ENCODE assay signal across 8 cellular contexts in the genomic region with DNA sequence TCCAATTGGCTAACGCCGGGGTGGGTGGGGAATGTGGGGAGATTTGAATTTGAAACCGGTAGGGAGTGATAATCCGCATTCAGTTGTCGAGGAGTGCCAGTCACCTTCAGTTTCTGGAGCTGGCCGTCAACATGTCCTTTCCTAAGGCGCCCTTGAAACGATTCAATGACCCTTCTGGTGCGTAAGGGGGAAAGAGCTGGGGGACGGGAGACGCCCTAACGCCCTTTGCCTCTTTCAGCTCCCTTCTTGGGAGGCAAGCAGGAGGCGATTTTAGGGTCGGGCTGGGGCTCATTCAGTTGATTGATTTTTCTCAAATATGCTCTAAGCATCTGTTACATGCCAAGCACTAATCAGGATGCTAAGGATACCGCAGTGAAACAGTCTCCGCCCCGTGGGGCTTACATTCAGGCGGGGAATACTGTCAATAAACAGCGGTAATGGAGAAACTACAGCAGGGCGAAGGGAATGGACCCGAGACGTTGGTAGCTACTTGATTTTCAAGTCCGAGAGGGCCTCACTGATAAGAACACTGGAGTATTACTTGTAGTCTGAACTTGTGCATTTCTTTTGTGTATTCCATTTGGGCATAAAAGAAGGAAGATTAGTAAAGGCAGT. TPM values are rescaled to one million over a fixed set of nuclear protein-coding genes. Genes with fewer than 3 reads are reported as not detected.
DNase-seq lines count a peak whose midpoint lies in the region; ATAC-seq and TF ChIP-seq lines count a peak whose summit lies in the region.

A gene with protein sequence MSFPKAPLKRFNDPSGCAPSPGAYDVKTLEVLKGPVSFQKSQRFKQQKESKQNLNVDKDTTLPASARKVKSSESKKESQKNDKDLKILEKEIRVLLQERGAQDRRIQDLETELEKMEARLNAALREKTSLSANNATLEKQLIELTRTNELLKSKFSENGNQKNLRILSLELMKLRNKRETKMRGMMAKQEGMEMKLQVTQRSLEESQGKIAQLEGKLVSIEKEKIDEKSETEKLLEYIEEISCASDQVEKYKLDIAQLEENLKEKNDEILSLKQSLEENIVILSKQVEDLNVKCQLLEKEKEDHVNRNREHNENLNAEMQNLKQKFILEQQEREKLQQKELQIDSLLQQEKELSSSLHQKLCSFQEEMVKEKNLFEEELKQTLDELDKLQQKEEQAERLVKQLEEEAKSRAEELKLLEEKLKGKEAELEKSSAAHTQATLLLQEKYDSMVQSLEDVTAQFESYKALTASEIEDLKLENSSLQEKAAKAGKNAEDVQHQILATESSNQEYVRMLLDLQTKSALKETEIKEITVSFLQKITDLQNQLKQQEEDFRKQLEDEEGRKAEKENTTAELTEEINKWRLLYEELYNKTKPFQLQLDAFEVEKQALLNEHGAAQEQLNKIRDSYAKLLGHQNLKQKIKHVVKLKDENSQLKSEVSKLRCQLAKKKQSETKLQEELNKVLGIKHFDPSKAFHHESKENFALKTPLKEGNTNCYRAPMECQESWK (plus strand): TSS at position 71 of the 615 bp plus-strand sequence. CDS start 61 bp downstream, at position 132.

- H4K20me1 ChIP-seq in SK-N-SH (ENCODE audit: insufficient read depth): no peaks in the 10 kb centered on the region

- peak; percentile 68 for TF ChIP-seq POLR2A in erythroblast (IDR thresholded peaks at IDR 0.05; ENCODE audit: low read length)

- H2AFZ ChIP-seq in SK-N-SH (ENCODE audit: low read depth): peak within 1 kb of the TSS; percentile 87

- TF ChIP-seq CTCF in SK-N-SH (IDR thresholded peaks at IDR 0.05): no peak

- H3K4me3 ChIP-seq in SK-N-SH (ENCODE audit: low read depth in 2 of 2, low read length in 1 of 2): peak within 1 kb of the TSS; percentile 83 to 90

- peaks cover 39% of the 10 kb centered on the region for H3F3A ChIP-seq in SK-N-SH (replicated peaks; ENCODE audit: insufficient read depth)

- DNase-seq in NCI-H2196 (lab: John Stamatoyannopoulos, UW; ENCODE audit: unreplicated experiment): peak; percentile 52
- DNase-seq in NCI-H2196 treated with DMSO at 0.1 percent for 48 hours (lab: John Stamatoyannopoulos, UW; ENCODE audit: unreplicated experiment): no peak
- peak; percentile 16 for DNase-seq in SK-N-SH
- peak; percentile 83 to 89 for DNase-seq in erythroblast (lab: John Stamatoyannopoulos, UW)
- no peak for DNase-seq in pulmonary artery endothelial cell (ENCODE audit: low read depth, low spot score)
- no peak for DNase-seq in Ammon's horn (ENCODE audit: low spot score)

- no peaks in the 10 kb centered on the region for H3K9me3 ChIP-seq in SK-N-SH

- no peaks in the 10 kb centered on the region for H3K27me3 ChIP-seq in SK-N-SH (ENCODE audit: insufficient read depth)

- peaks cover 63% of the 10 kb centered on the region for H3K79me2 ChIP-seq in SK-N-SH (ENCODE audit: insufficient read depth)

- TF ChIP-seq RAD21 in SK-N-SH (IDR thresholded peaks at IDR 0.05; ENCODE audit: low read length): no peak

- H3K9ac ChIP-seq in SK-N-SH: peak within 1 kb of the TSS; percentile 90

- POLR2A ChIA-PET in SK-N-SH (lab: Yijun Ruan, JAX): interaction anchor here (0.7 to 2.7 kb wide), 9 partner anchors 8 to 98 kb away, joined by 3 to 25 read pairs (median 4); a partner anchor contains a TSS

- H3K4me1 ChIP-seq in SK-N-SH (ENCODE audit: control insufficient read depth in 1 of 2, insufficient read depth in 2 of 2, low read depth in 1 of 2, low read length in 1 of 2): peaks cover 12% of the 10 kb centered on the region in 2 experiments; a peak in 3 of 4 replicates

- CTCF ChIA-PET in SK-N-SH (lab: Yijun Ruan, JAX): interaction anchor here (1.3 to 1.5 kb wide), 3 partner anchors 13 to 23 kb away, joined by 4 to 7 read pairs (median 5); no protein-coding TSS in a partner anchor

- H3K36me3 ChIP-seq in SK-N-SH (replicated peaks in 1 of 2; ENCODE audit: control insufficient read depth in 1 of 2, insufficient read depth in 2 of 2, low read length in 1 of 2): peaks cover 6 to 14% of the 10 kb centered on the region in 2 experiments

- H3K4me2 ChIP-seq in SK-N-SH: peak within 1 kb of the TSS; percentile 96

- ATAC-seq in HG03460 (IDR thresholded peaks at IDR 0.05; ENCODE audit: unreplicated experiment) (peak; percentile 3), GM21360 (IDR thresholded peaks at IDR 0.05; ENCODE audit: unreplicated experiment) (no peak)

- no peak for TF ChIP-seq EP300 in SK-N-SH (IDR thresholded peaks at IDR 0.05; ENCODE audit: borderline replicate concordance in 1 of 2, low read depth in 1 of 2, low read length in 1 of 2)

- WGBS in SK-N-SH (ENCODE audit: low lambda C conversion rate): 1% methylated on average over 21 of the region's 23 CpGs

- peak within 1 kb of the TSS; percentile 98 to 99 for H3K27ac ChIP-seq in SK-N-SH (ENCODE audit: low read depth in 2 of 2, low read length in 1 of 2)

- H3K9me2 ChIP-seq in SK-N-SH: no peaks in the 10 kb centered on the region

TF ChIP-seq in SK-N-SH, 30 proteins besides CTCF, POLR2A, EP300 and RAD21:
- TF ChIP-seq, protein P1, sequence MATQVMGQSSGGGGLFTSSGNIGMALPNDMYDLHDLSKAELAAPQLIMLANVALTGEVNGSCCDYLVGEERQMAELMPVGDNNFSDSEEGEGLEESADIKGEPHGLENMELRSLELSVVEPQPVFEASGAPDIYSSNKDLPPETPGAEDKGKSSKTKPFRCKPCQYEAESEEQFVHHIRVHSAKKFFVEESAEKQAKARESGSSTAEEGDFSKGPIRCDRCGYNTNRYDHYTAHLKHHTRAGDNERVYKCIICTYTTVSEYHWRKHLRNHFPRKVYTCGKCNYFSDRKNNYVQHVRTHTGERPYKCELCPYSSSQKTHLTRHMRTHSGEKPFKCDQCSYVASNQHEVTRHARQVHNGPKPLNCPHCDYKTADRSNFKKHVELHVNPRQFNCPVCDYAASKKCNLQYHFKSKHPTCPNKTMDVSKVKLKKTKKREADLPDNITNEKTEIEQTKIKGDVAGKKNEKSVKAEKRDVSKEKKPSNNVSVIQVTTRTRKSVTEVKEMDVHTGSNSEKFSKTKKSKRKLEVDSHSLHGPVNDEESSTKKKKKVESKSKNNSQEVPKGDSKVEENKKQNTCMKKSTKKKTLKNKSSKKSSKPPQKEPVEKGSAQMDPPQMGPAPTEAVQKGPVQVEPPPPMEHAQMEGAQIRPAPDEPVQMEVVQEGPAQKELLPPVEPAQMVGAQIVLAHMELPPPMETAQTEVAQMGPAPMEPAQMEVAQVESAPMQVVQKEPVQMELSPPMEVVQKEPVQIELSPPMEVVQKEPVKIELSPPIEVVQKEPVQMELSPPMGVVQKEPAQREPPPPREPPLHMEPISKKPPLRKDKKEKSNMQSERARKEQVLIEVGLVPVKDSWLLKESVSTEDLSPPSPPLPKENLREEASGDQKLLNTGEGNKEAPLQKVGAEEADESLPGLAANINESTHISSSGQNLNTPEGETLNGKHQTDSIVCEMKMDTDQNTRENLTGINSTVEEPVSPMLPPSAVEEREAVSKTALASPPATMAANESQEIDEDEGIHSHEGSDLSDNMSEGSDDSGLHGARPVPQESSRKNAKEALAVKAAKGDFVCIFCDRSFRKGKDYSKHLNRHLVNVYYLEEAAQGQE (IDR thresholded peaks at IDR 0.05; ENCODE audit: low read depth, low read length): no peak
- TF ChIP-seq FOXM1 (IDR thresholded peaks at IDR 0.05; ENCODE audit: low read depth) (peak; percentile 64; the same call in 1 of the 2 replicates), POLR2AphosphoS5 (IDR thresholded peaks at IDR 0.05; ENCODE audit: low read depth, low read length) (peak; percentile 8; the same call in 1 of the 2 replicates), MXI1 (IDR thresholded peaks at IDR 0.05; ENCODE audit: low read depth, low read length) (peak; percentile 55; the same call in 1 of the 2 replicates), NFIC (IDR thresholded peaks at IDR 0.05; ENCODE audit: borderline replicate concordance) (no peak), RFX5 (IDR thresholded peaks at IDR 0.05; ENCODE audit: low read length) (no peak), TAF1 (IDR thresholded peaks at IDR 0.05; ENCODE audit: borderline replicate concordance, low read depth, low read length) (peak; percentile 62; the same call in 1 of the 2 replicates), SIN3A (IDR thresholded peaks at IDR 0.05; ENCODE audit: borderline replicate concordance, low read depth, low read length) (peak; percentile 87)
- TF ChIP-seq, protein P2, sequence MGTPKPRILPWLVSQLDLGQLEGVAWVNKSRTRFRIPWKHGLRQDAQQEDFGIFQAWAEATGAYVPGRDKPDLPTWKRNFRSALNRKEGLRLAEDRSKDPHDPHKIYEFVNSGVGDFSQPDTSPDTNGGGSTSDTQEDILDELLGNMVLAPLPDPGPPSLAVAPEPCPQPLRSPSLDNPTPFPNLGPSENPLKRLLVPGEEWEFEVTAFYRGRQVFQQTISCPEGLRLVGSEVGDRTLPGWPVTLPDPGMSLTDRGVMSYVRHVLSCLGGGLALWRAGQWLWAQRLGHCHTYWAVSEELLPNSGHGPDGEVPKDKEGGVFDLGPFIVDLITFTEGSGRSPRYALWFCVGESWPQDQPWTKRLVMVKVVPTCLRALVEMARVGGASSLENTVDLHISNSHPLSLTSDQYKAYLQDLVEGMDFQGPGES (IDR thresholded peaks at IDR 0.05; ENCODE audit: low read depth, low read length): no peak
- TF ChIP-seq, protein P3, sequence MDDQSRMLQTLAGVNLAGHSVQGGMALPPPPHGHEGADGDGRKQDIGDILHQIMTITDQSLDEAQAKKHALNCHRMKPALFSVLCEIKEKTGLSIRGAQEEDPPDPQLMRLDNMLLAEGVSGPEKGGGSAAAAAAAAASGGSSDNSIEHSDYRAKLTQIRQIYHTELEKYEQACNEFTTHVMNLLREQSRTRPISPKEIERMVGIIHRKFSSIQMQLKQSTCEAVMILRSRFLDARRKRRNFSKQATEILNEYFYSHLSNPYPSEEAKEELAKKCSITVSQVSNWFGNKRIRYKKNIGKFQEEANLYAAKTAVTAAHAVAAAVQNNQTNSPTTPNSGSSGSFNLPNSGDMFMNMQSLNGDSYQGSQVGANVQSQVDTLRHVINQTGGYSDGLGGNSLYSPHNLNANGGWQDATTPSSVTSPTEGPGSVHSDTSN (IDR thresholded peaks at IDR 0.05): peak; percentile 35; the same call in 1 of the 2 replicates

RNA-seq across cellular contexts. Expression of the gene that starts here (rescaled TPM):
- 7.7 and 7.8 TPM in 2 replicates for polyA plus RNA-seq in SK-N-SH (2012; rRNA removed)
- 10.7 and 13.1 TPM in 2 replicates for polyA plus RNA-seq in SK-N-SH (2012; cell fraction: cytosol; rRNA removed)
- polyA plus RNA-seq in SK-N-SH (2012; cell fraction: nucleus; rRNA removed): 3.2 and 5.6 TPM in 2 replicates
- 17.9 and 59.8 TPM in 2 replicates for total RNA-seq in pulmonary artery endothelial cell

Comparison
In these comparisons a context has a peak if more than half of its experiments do, and no peak if none do; other contexts are left out.
1. DNase-seq: peak in NCI-H2196 (single experiment), SK-N-SH (single experiment) and erythroblast (2 of 2); none in NCI-H2196 treated with DMSO at 0.1 percent for 48 hours (single experiment), pulmonary artery endothelial cell (single experiment) and Ammon's horn (single experiment).